Comparison of ENCODE assay signal across 8 cellular contexts in the genomic region with DNA sequence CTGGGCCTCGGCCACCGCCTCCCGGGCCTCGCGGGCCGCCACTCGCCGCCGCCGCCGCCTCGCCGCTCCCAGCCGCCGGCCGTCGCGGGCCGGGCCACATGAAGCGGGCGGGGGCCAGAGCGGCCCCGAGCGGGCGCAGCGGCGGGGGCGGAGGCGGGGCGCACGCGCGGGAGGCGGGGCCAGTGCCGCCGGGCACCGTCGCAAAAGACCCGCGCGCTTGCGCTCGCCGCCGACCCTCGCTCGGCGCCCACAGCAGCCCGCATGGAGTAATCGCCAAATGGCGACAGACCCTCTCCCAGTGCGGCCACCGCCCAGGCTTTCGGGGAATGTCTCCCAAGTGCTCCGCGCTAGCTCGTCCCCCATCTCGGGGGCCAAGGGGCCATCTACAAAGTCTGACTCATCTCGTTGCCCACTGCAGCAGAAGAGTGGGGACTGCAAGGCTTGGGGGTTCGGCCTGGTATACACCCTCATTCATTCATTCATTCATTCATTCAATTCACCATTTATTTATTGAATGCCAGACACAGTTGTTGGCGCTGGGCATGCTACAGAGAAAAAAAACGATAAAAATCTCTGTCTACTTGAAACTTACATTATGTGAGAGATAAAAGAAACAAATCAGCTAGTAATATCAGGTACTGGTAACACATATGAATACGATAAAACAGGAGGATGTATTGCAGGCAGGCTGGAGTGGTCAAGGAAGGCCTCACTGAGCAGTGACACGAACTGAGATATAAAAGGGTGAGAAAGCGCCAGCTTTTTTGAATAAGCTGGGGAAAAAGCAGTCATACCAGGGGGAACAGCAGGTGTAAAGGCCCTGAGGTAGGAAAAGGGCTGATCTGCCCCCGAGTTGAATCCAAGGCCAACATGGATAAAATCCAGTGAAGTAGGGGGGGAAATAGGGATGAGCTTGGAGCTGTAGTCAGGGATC. TPM values are rescaled to one million over a fixed set of nuclear protein-coding genes. Genes with fewer than 3 reads are reported as not detected.
DNase-seq lines count a peak whose midpoint lies in the region; ATAC-seq and TF ChIP-seq lines count a peak whose summit lies in the region.

A gene with protein sequence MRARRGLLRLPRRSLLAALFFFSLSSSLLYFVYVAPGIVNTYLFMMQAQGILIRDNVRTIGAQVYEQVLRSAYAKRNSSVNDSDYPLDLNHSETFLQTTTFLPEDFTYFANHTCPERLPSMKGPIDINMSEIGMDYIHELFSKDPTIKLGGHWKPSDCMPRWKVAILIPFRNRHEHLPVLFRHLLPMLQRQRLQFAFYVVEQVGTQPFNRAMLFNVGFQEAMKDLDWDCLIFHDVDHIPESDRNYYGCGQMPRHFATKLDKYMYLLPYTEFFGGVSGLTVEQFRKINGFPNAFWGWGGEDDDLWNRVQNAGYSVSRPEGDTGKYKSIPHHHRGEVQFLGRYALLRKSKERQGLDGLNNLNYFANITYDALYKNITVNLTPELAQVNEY (minus strand): TSS at position 100 of the 934 bp plus-strand sequence. CDS start 188 bp downstream, outside the sequence.

- peak within 1 kb of the TSS; percentile 94 for H3K4me3 Mint-ChIP-seq in activated naive CD8-positive, alpha-beta T cell

- no peaks in the 10 kb centered on the region for H3K27me3 ChIP-seq in thoracic aorta (replicated peaks; ENCODE audit: insufficient read depth)

- H3K9me3 Mint-ChIP-seq in activated naive CD8-positive, alpha-beta T cell (ENCODE audit: low read depth) = no peaks in the 10 kb centered on the region

- H3K27ac ChIP-seq in thoracic aorta = peak within 1 kb of the TSS; percentile 78 to 81

- H3K36me3 Mint-ChIP-seq in activated naive CD8-positive, alpha-beta T cell = no peaks in the 10 kb centered on the region

- TF ChIP-seq CTCF in thoracic aorta (IDR thresholded peaks at IDR 0.05) = no peak

- DNase-seq in EH (ENCODE audit: low read depth) = peak; percentile 74
- DNase-seq in M059J (ENCODE audit: low read depth) = no peak
- DNase-seq in SKM-1 (lab: John Stamatoyannopoulos, UW; ENCODE audit: unreplicated experiment) = peak; percentile 68
- DNase-seq in glomerular visceral epithelial cell (ENCODE audit: extremely low spot score) = peak; percentile 88
- DNase-seq in occipital lobe (lab: John Stamatoyannopoulos, UW) = peak; percentile 69
- DNase-seq in thoracic aorta (ENCODE audit: low spot score) = peak; percentile 36

- H3K4me3 ChIP-seq in thoracic aorta = peak within 1 kb of the TSS; percentile 93

- H3K4me1 Mint-ChIP-seq in activated naive CD8-positive, alpha-beta T cell (ENCODE audit: low read depth) = peaks cover 41% of the 10 kb centered on the region

- peaks cover 21 to 47% of the 10 kb centered on the region in 2 donors for H3K4me1 ChIP-seq in thoracic aorta (ENCODE audit: control insufficient read depth in 1 of 2, low read depth in 2 of 2)

- no peaks in the 10 kb centered on the region for H3K9me3 ChIP-seq in thoracic aorta

- peak within 1 kb of the TSS; percentile 89 for H3K27ac Mint-ChIP-seq in activated naive CD8-positive, alpha-beta T cell

- no peaks in the 10 kb centered on the region for H3K36me3 ChIP-seq in thoracic aorta

- ATAC-seq in GM21825 (IDR thresholded peaks at IDR 0.05; ENCODE audit: unreplicated experiment) = peak; percentile 73
- peak; percentile 58 for ATAC-seq in thoracic aorta (ENCODE audit: insufficient number of reproducible peaks, low FRiP score, low read depth)

- H3K27me3 Mint-ChIP-seq in activated naive CD8-positive, alpha-beta T cell = no peaks in the 10 kb centered on the region

RNA-seq across cellular contexts. Expression of the gene that starts here (rescaled TPM):
- total RNA-seq in M059J (2014; rRNA removed; shearing (Covaris generic)) = 30.2 and 46.0 TPM in 2 replicates
- total RNA-seq in occipital lobe = 59.3 TPM
- 10 to 100 TPM; 15.7 to 45.3 TPM for total RNA-seq in thoracic aorta
